8 cellular contexts compared by ENCODE assay signal in genomic region chr20:37095108-37095608, GRCh38. TPM values are rescaled to one million over a fixed set of nuclear protein-coding genes. Genes with fewer than 3 reads are reported as not detected.
DNase-seq lines count a peak whose midpoint lies in the region; ATAC-seq and TF ChIP-seq lines count a peak whose summit lies in the region.

No MANE protein-coding gene starts in this region.

- H3K36me3 ChIP-seq in DOHH2 (ENCODE audit: control insufficient read depth, low read length) (peaks cover 55% of the 10 kb centered on the region), MG63 (peaks cover 35% of the 10 kb centered on the region), esophagus squamous epithelium (peaks cover 0 to 16% (median 0%) of the 10 kb centered on the region in 3 donors)

- intact Hi-C loops in esophagus squamous epithelium (cut with DNase I) = no loop called here

- peak overlapping the region; percentile 93 for H3K4me3 Mint-ChIP-seq in neural crest cell

- peaks cover 39% of the 10 kb centered on the region for H3K4me1 Mint-ChIP-seq in neural crest cell

- peak overlapping the region; percentile 96 for H3K4me2 ChIP-seq in DOHH2 (ENCODE audit: low read length)

- H3K4me3 ChIP-seq in DOHH2 (ENCODE audit: low read length) (peak overlapping the region; percentile 98), MG63 (peak overlapping the region; percentile 65), esophagus squamous epithelium (peak overlapping the region; percentile 88 to 94 (median 92))

- WGBS in esophagus squamous epithelium, 2 donors = 0 to 5% methylated on average over 10 to 18 of the region's 19 CpGs

- H3F3A ChIP-seq in DOHH2 (ENCODE audit: control insufficient read depth, insufficient read depth) = peaks cover 10% of the 10 kb centered on the region; the same call in 1 of the 2 replicates

- no peaks in the 10 kb centered on the region for H3K9me3 Mint-ChIP-seq in neural crest cell

- ATAC-seq in GM21529 (IDR thresholded peaks at IDR 0.05; ENCODE audit: unreplicated experiment) = peak; percentile 27
- ATAC-seq in HG03457 (IDR thresholded peaks at IDR 0.05; ENCODE audit: unreplicated experiment) = no peak

- peaks cover 56% of the 10 kb centered on the region for H3K79me2 ChIP-seq in DOHH2 (ENCODE audit: control insufficient read depth, low read length)

- TF ChIP-seq POLR2A in esophagus squamous epithelium (IDR thresholded peaks at IDR 0.05) = no peak

- no peak for TF ChIP-seq CTCF in DOHH2 (IDR thresholded peaks at IDR 0.05; ENCODE audit: low read depth, low read length, poor library complexity, severe bottlenecking)
- no peak for TF ChIP-seq CTCF in esophagus squamous epithelium (IDR thresholded peaks at IDR 0.05)
- no peak for TF ChIP-seq CTCF in neural crest cell (conservative IDR thresholded peaks at IDR 0.05)

- H3K27me3 ChIP-seq in DOHH2 (ENCODE audit: control insufficient read depth, low read length) (no peaks in the 10 kb centered on the region), MG63 (no peaks in the 10 kb centered on the region), esophagus squamous epithelium (no peaks in the 10 kb centered on the region)

- H3K36me3 Mint-ChIP-seq in neural crest cell (ENCODE audit: low read depth) = peaks cover 7% of the 10 kb centered on the region

- peaks cover 67% of the 10 kb centered on the region for H3K4me1 ChIP-seq in DOHH2 (ENCODE audit: control insufficient read depth, low read length)
- peaks cover 0 to 29% (median 11%) of the 10 kb centered on the region in 3 donors for H3K4me1 ChIP-seq in esophagus squamous epithelium

- H3K27ac Mint-ChIP-seq in neural crest cell (ENCODE audit: unreplicated experiment) = peak overlapping the region; percentile 98

- H4K20me1 ChIP-seq in DOHH2 (ENCODE audit: control insufficient read depth, insufficient read depth, low read depth, low read length) = no peaks in the 10 kb centered on the region

- peak; percentile 21 for DNase-seq in MG63
- DNase-seq in activated CD4-positive, alpha-beta T cell treated with anti-CD3 and anti-CD28 coated beads, Interleukin-2, amount 50 U/mL, for 48 hours = peak; percentile 41 to 47
- DNase-seq in esophagus squamous epithelium (lab: John Stamatoyannopoulos, UW) = no peak
- DNase-seq in neural crest cell (ENCODE audit: low read depth, low spot score) = no peak
- no peak for DNase-seq in NCI-H1436 treated with DMSO at 0.1 percent for 48 hours (lab: John Stamatoyannopoulos, UW)

- H3K9me3 ChIP-seq in DOHH2 (ENCODE audit: control insufficient read depth, insufficient read depth, low read length) (no peaks in the 10 kb centered on the region), MG63 (no peaks in the 10 kb centered on the region), esophagus squamous epithelium (no peaks in the 10 kb centered on the region)

- H3K9me2 ChIP-seq in DOHH2 (replicated peaks; ENCODE audit: control insufficient read depth, low read length) = no peaks in the 10 kb centered on the region

- no peaks in the 10 kb centered on the region for H3K27me3 Mint-ChIP-seq in neural crest cell (ENCODE audit: low read depth)

- H3K27ac ChIP-seq in DOHH2 (ENCODE audit: low read depth, low read length) (peak overlapping the region; percentile 87), esophagus squamous epithelium (peak overlapping the region; percentile 78 to 92 (median 84))

RNA-seq across cellular contexts. Expression of gene RBL1, which starts 0.6 kb away (rescaled TPM):
- total RNA-seq in MG63 (2014; rRNA removed; shearing (Covaris generic); ENCODE audit: low replicate concordance) = 11.1 and 18.3 TPM in 2 replicates
- total RNA-seq in esophagus squamous epithelium = 10 to 100 TPM in 3 of 4 donors, 1 to 10 TPM in 1; 9.7 to 12.8 (median 11.6) TPM
- total RNA-seq in neural crest cell = 25.6 and 27.2 TPM in 2 replicates

Comparison
In these comparisons a context has a peak if more than half of its experiments do, and no peak if none do; other contexts are left out.
1. DNase-seq: peak in MG63 (single experiment) and activated CD4-positive, alpha-beta T cell treated with anti-CD3 and anti-CD28 coated beads, Interleukin-2, amount 50 U/mL, for 48 hours (2 of 2); none in esophagus squamous epithelium (single experiment), neural crest cell (single experiment) and NCI-H1436 treated with DMSO at 0.1 percent for 48 hours (single experiment).
2. Peak in every context shown above with its lines, with median percentiles within 50 percentile points of each other: H3K4me3 ChIP-seq.